Comparison of ENCODE assay signal across 8 cellular contexts in genomic region chr2:3303583-3304406, GRCh38.
DNase-seq lines count a peak whose midpoint lies in the region; ATAC-seq and TF ChIP-seq lines count a peak whose summit lies in the region.

No MANE protein-coding gene starts in this region.

- TF ChIP-seq POLR2A in breast epithelium (IDR thresholded peaks at IDR 0.05) = no peak

- H3K36me3 ChIP-seq in WERI-Rb-1 (no peaks in the 10 kb centered on the region; the same call in 1 of the 2 replicates), breast epithelium (no peaks in the 10 kb centered on the region)

- peak; percentile 84 for DNase-seq in 8988T
- DNase-seq in NCI-H2081 treated with DMSO at 0.1 percent for 48 hours (lab: John Stamatoyannopoulos, UW) = peak; percentile 61
- peak; percentile 95 for DNase-seq in WERI-Rb-1
- DNase-seq in breast epithelium (ENCODE audit: low spot score in 2 of 2) = peak; percentile 82 to 93
- DNase-seq in inferior parietal cortex (ENCODE audit: extremely low spot score) = peak; percentile 94
- DNase-seq in stimulated activated CD4-positive, alpha-beta T cell treated with anti-CD3 and anti-CD28 coated beads, Interleukin-12 subunit alpha, Interleukin-12 subunit beta, amount 100 ng/mL, for 24 hours (ENCODE audit: low read depth in 2 of 2) = peak; percentile 66 to 74

- ATAC-seq in GM18519 (IDR thresholded peaks at IDR 0.05; ENCODE audit: low FRiP score, unreplicated experiment) (peak; percentile 95), HG03060 (IDR thresholded peaks at IDR 0.05; ENCODE audit: low read depth, unreplicated experiment) (peak; percentile 93)

- H3K27ac ChIP-seq in WERI-Rb-1 (peak overlapping the region; percentile 93), breast epithelium (no peak overlapping the region)

- no peaks in the 10 kb centered on the region for H3K9me3 ChIP-seq in WERI-Rb-1 (ENCODE audit: severe bottlenecking)
- H3K9me3 ChIP-seq in breast epithelium = no peaks in the 10 kb centered on the region

- intact Hi-C loops in breast epithelium (cut with DNase I; ENCODE audit: low total_unique reads) = no loop called here

- no peaks in the 10 kb centered on the region for H3K4me1 ChIP-seq in breast epithelium

- peak; percentile 96 for TF ChIP-seq CTCF in WERI-Rb-1 (IDR thresholded peaks at IDR 0.05; ENCODE audit: low read depth, low read length)
- peak; percentile 78 to 91 (median 86) for TF ChIP-seq CTCF in breast epithelium (IDR thresholded peaks at IDR 0.05)

- H3K27me3 ChIP-seq in WERI-Rb-1 (ENCODE audit: insufficient read depth, low read depth, severe bottlenecking) (no peaks in the 10 kb centered on the region), breast epithelium (no peaks in the 10 kb centered on the region)

- H3K4me3 ChIP-seq in WERI-Rb-1 (ENCODE audit: low read depth, low read length) (peak overlapping the region; percentile 42), breast epithelium (peak overlapping the region; percentile 14 to 47 (median 32))
